19 cellular contexts compared by ENCODE assay signal in the genomic region with DNA sequence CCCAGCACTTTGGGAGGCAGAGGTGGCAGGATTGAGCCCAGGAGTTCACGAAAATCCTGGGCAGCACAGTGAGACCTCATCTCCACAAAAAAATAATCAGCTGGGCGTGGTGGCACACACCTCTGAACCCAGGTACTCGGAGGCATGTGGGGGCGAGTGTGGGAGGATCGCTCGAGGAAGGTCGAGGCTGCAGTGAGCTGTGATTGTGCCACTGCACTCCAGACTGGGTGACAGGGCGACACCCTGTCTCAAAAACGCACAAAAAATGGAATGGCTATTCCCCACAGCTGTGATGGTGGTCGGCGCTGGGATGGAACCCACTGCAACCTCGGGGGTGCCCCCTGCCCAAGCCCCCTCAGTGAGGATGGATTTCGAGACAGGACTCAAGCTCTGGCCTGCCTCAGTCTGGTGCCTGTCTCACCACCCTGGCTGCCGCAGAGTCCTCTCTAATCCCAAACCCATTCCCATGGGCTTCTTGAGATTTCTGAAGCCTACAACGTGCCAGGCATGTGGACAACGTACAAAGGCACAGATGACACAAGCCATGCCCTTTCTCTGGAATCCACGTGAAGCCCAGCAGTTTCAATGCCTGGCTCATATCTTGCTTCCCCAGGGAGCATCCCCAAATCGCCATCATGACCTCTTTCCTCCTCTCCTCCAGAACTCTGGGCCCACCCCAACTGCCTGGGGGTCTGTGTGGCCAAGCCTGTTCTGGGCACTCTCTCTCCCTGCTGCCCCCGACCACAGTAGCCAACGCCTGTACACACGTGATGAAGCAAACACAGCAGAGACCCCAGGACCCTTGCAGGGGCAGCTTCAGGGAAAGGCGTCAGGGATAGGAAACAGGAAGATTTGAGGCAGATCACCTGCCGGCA. TPM values are rescaled to one million over a fixed set of nuclear protein-coding genes. Genes with fewer than 3 reads are reported as not detected.
DNase-seq lines count a peak whose midpoint lies in the region; ATAC-seq, FAIRE-seq and TF ChIP-seq lines count a peak whose summit lies in the region.
"Had no signal": no experiment of that assay in that cellular context is flagged by ENCODE, and none has a peak within 500 bp of the region (broad histone marks: within the 10 kb centered on the region; RNA-seq: fewer than 3 reads in every experiment).

No MANE protein-coding gene starts in this region.

- POLR2A ChIA-PET in RWPE1 (lab: Yijun Ruan, JAX; ENCODE audit: low non-redundant PET) = no interaction called here
- POLR2A ChIA-PET in activated CD4-positive, alpha-beta T cell treated with anti-CD3 and anti-CD28 coated beads for 36 hours (lab: Charles Lee) = no interaction called here

- H3K27ac ChIP-seq in BLaER1 treated with 17β-estradiol and CSF1 and Interleukin-3, amounts not matched to agents 10 nM and 100 nM = no peak overlapping the region
- H3K27ac ChIP-seq in RWPE1 (peak overlapping the region; percentile 89), skeletal muscle tissue (ENCODE audit: low read depth, low read length) (peak overlapping the region; percentile 42), small intestine (ENCODE audit: low read depth in 1 of 2, low read length in 1 of 2) (no peak overlapping the region)
- H3K27ac ChIP-seq: C4-2B, HL-60, KMS-11 had no signal

- TF ChIP-seq CTCF in RWPE1 (conservative IDR thresholded peaks at IDR 0.05; ENCODE audit: low read depth) (no peak), glutamatergic neuron (IDR thresholded peaks at IDR 0.05; ENCODE audit: partially characterized antibody, unreplicated experiment) (no peak)

- CTCF ChIA-PET in RWPE1 (lab: Yijun Ruan, JAX) = interaction anchor here (1.1 kb wide), 1 partner anchor 41 kb away, joined by 3 read pairs; no protein-coding TSS in a partner anchor
- CTCF ChIA-PET in activated CD4-positive, alpha-beta T cell treated with anti-CD3 and anti-CD28 coated beads for 36 hours (lab: Charles Lee) = interaction anchor here (0.5 to 0.6 kb wide), 2 partner anchors 210 to 781 kb away, joined by 3 read pairs; no protein-coding TSS in a partner anchor

- intact Hi-C loops in activated CD4-positive, alpha-beta T cell treated with anti-CD3 and anti-CD28 coated beads for 36 hours (cut with DNase I, micrococcal nuclease) = no loop called here

- peaks cover 14 to 32% (median 28%) of the 10 kb centered on the region in 10 experiments; a peak in 19 of 20 replicates for H3K4me1 ChIP-seq in BLaER1 treated with 17β-estradiol and CSF1 and Interleukin-3, amounts not matched to agents 10 nM and 100 nM
- H3K4me1 ChIP-seq in skeletal muscle tissue (ENCODE audit: control insufficient read depth in 3 of 3, insufficient read depth in 3 of 3, low read length in 3 of 3) (peaks cover 19 to 26% (median 20%) of the 10 kb centered on the region in 3 donors), small intestine (ENCODE audit: control insufficient read depth in 2 of 2, insufficient read depth in 1 of 2, low read depth in 1 of 2, low read length in 1 of 2) (no peaks in the 10 kb centered on the region)
- H3K4me1 ChIP-seq: HAP-1 had no signal

- peak overlapping the region; percentile 90 for H3K27ac Mint-ChIP-seq in glutamatergic neuron (ENCODE audit: unreplicated experiment)
- H3K27ac Mint-ChIP-seq in activated CD4-positive, alpha-beta T cell treated with anti-CD3 and anti-CD28 coated beads for 36 hours = no peak overlapping the region

- H3K9ac ChIP-seq in BLaER1 treated with 17β-estradiol and CSF1 and Interleukin-3, amounts not matched to agents 10 nM and 100 nM = peak overlapping the region in 1 of 11 experiments; percentile 30; a peak in 1 of 22 replicates
- no peak overlapping the region for H3K9ac ChIP-seq in skeletal muscle tissue (ENCODE audit: low read depth in 1 of 3, low read length in 3 of 3)
- H3K9ac ChIP-seq: KMS-11 had no signal

- H3K36me3 Mint-ChIP-seq in glutamatergic neuron (ENCODE audit: unreplicated experiment) = peaks cover 12% of the 10 kb centered on the region
- H3K36me3 Mint-ChIP-seq in activated CD4-positive, alpha-beta T cell treated with anti-CD3 and anti-CD28 coated beads for 36 hours (ENCODE audit: low read depth) = peaks cover 4% of the 10 kb centered on the region

- no peak for DNase-seq in RWPE1 (ENCODE audit: low spot score)
- DNase-seq in glutamatergic neuron = no peak
- DNase-seq in hypothalamus (lab: John Stamatoyannopoulos, UW) = no peak
- no peak for DNase-seq in small intestine
- DNase-seq in activated CD4-positive, alpha-beta T cell treated with anti-CD3 and anti-CD28 coated beads for 36 hours = no peak
- DNase-seq in mesenteric fat pad (ENCODE audit: low spot score) = no peak
- DNase-seq: DMS79 treated with DMSO at 0.1 percent for 48 hours, NCI-H1417 treated with DMSO at 0.1 percent for 48 hours, NCI-H187 treated with DMSO at 0.1 percent for 48 hours, NCI-H2227 treated with DMSO at 0.1 percent for 48 hours, NCI-H510A treated with DMSO at 0.1 percent for 48 hours, NCI-H82, SIG-M5 had no signal

- peaks cover 15% of the 10 kb centered on the region for H3K4me1 Mint-ChIP-seq in glutamatergic neuron (ENCODE audit: low read depth, unreplicated experiment)
- H3K4me1 Mint-ChIP-seq in activated CD4-positive, alpha-beta T cell treated with anti-CD3 and anti-CD28 coated beads for 36 hours = peaks cover 2% of the 10 kb centered on the region

- no peak overlapping the region for H3K4me3 ChIP-seq in BLaER1 treated with 17β-estradiol and CSF1 and Interleukin-3, amounts not matched to agents 10 nM and 100 nM
- H3K4me3 ChIP-seq in skeletal muscle tissue (ENCODE audit: low read length in 3 of 3) (no peak overlapping the region), small intestine (ENCODE audit: low read depth in 1 of 2, low read length in 2 of 2) (no peak overlapping the region)
- H3K4me3 ChIP-seq: HAP-1 had no signal

- no peak for FAIRE-seq in small intestine (lab: Jason Lieb, UNC)

- peaks cover 0 to 11% (median 0%) of the 10 kb centered on the region in 11 experiments; a peak in 4 of 22 replicates for H3K9me3 ChIP-seq in BLaER1 treated with 17β-estradiol and CSF1 and Interleukin-3, amounts not matched to agents 10 nM and 100 nM (replicated peaks in 1 of 11)
- H3K9me3 ChIP-seq in skeletal muscle tissue (ENCODE audit: control insufficient read depth in 3 of 3, low read length in 3 of 3) (no peaks in the 10 kb centered on the region), small intestine (ENCODE audit: control insufficient read depth, low read depth) (no peaks in the 10 kb centered on the region)
- H3K9me3 ChIP-seq: HAP-1 had no signal

- no peaks in the 10 kb centered on the region for H4K20me1 ChIP-seq in BLaER1 treated with 17β-estradiol and CSF1 and Interleukin-3, amounts not matched to agents 10 nM and 100 nM

- peak overlapping the region; percentile 23 to 72 (median 60); a peak in 20 of 22 replicates for H3K4me2 ChIP-seq in BLaER1 treated with 17β-estradiol and CSF1 and Interleukin-3, amounts not matched to agents 10 nM and 100 nM
- H3K4me2 ChIP-seq: KMS-11 had no signal

- 81 to 90% (median 84%) methylated on average over 22 to 23 of the region's 23 CpGs for WGBS in small intestine, 3 donors

- H3K9me3 Mint-ChIP-seq in glutamatergic neuron (ENCODE audit: unreplicated experiment) = peaks cover 9% of the 10 kb centered on the region
- H3K9me3 Mint-ChIP-seq in activated CD4-positive, alpha-beta T cell treated with anti-CD3 and anti-CD28 coated beads for 36 hours (ENCODE audit: low read depth) = no peaks in the 10 kb centered on the region

- ATAC-seq in activated CD4-positive, alpha-beta T cell treated with anti-CD3 and anti-CD28 coated beads for 36 hours = no peak

- peaks cover 0 to 14% (median 0%) of the 10 kb centered on the region in 11 experiments; a peak in 6 of 22 replicates for H3K27me3 ChIP-seq in BLaER1 treated with 17β-estradiol and CSF1 and Interleukin-3, amounts not matched to agents 10 nM and 100 nM
- H3K27me3 ChIP-seq in skeletal muscle tissue (ENCODE audit: control insufficient read depth in 3 of 3, insufficient read depth in 3 of 3, low read length in 3 of 3) (peaks cover 0 to 4% (median 0%) of the 10 kb centered on the region in 3 donors), small intestine (ENCODE audit: control insufficient read depth in 2 of 2, insufficient read depth in 2 of 2, low read length in 2 of 2) (no peaks in the 10 kb centered on the region)

- H3K27me3 Mint-ChIP-seq in glutamatergic neuron (ENCODE audit: unreplicated experiment) = peaks cover 6% of the 10 kb centered on the region
- no peaks in the 10 kb centered on the region for H3K27me3 Mint-ChIP-seq in activated CD4-positive, alpha-beta T cell treated with anti-CD3 and anti-CD28 coated beads for 36 hours

- H3K4me3 Mint-ChIP-seq in glutamatergic neuron (ENCODE audit: unreplicated experiment) = no peak overlapping the region
- no peak overlapping the region for H3K4me3 Mint-ChIP-seq in activated CD4-positive, alpha-beta T cell treated with anti-CD3 and anti-CD28 coated beads for 36 hours

- H3K36me3 ChIP-seq in BLaER1 treated with 17β-estradiol and CSF1 and Interleukin-3, amounts not matched to agents 10 nM and 100 nM = no peaks in the 10 kb centered on the region
- H3K36me3 ChIP-seq in skeletal muscle tissue (ENCODE audit: control insufficient read depth in 3 of 3, insufficient read depth in 3 of 3, low read length in 3 of 3) (peaks cover 0 to 21% (median 0%) of the 10 kb centered on the region in 3 donors), small intestine (ENCODE audit: control insufficient read depth in 2 of 2, insufficient read depth in 2 of 2, low read length in 2 of 2) (no peaks in the 10 kb centered on the region)
- H3K36me3 ChIP-seq: HAP-1 had no signal

RNA-seq across cellular contexts. Expression of gene ADAMTS17, which starts 32.4 kb away (rescaled TPM):
- total RNA-seq in glutamatergic neuron (ENCODE audit: unreplicated experiment) (6.8 TPM), skeletal muscle tissue (5.7 TPM), mesenteric fat pad (2.3 TPM)
- 1 to 10 TPM in 1 of 3 donors, under 1 TPM in 2; 0.45 to 1.9 (median 0.54) TPM for polyA plus RNA-seq in small intestine
- total RNA-seq in activated CD4-positive, alpha-beta T cell treated with anti-CD3 and anti-CD28 coated beads for 36 hours = under 1 TPM; 0.49 to 0.57 TPM

Comparison
In these comparisons a context has a peak if more than half of its experiments do, and no peak if none do; other contexts are left out.
1. H3K27ac ChIP-seq: peak in RWPE1 (single experiment) and skeletal muscle tissue (single experiment); none in BLaER1 treated with 17β-estradiol and CSF1 and Interleukin-3, amounts not matched to agents 10 nM and 100 nM (0 of 11) and small intestine (0 of 2).